Comparison of ENCODE assay signal across 17 cellular contexts in genomic region chr2:85593023-85593422, GRCh38. TPM values are rescaled to one million over a fixed set of nuclear protein-coding genes. Genes with fewer than 3 reads are reported as not detected.
DNase-seq lines count a peak whose midpoint lies in the region; ATAC-seq and TF ChIP-seq lines count a peak whose summit lies in the region.
"Had no signal": no experiment of that assay in that cellular context is flagged by ENCODE, and none has a peak within 500 bp of the region (broad histone marks: within the 10 kb centered on the region; RNA-seq: fewer than 3 reads in every experiment).

No MANE protein-coding gene starts in this region.

- peaks cover 60 to 71% (median 67%) of the 10 kb centered on the region in 4 donors for H3K4me1 ChIP-seq in upper lobe of left lung
- peaks cover 4 to 76% of the 10 kb centered on the region in 2 donors for H3K4me1 ChIP-seq in right atrium auricular region
- H3K4me1 ChIP-seq: BE2C had no signal

- peak overlapping the region; percentile 99 for H3K4me3 Mint-ChIP-seq in activated naive CD4-positive, alpha-beta T cell treated with anti-CD3 and anti-CD28 coated beads, Interleukin-2, amount 10 ng/mL, durations not matched to agents 7 days and 5 days
- peak overlapping the region; percentile 99 for H3K4me3 Mint-ChIP-seq in activated T-helper 1 cell treated with anti-CD3 and anti-CD28 coated beads, Interleukin-12 subunit alpha, Interleukin-12 subunit beta, Interleukin-2, Interleukin-4 antibody, amounts not matched to agents 30 ng/mL and 10 ng/mL and 1 ng/mL, durations not matched to agents 14 hours and 24 hours and 36 hours
- H3K4me3 Mint-ChIP-seq in natural killer cell: peak overlapping the region; percentile 58

- H3K27me3 ChIP-seq in upper lobe of left lung (no peaks in the 10 kb centered on the region), right atrium auricular region (no peaks in the 10 kb centered on the region)
- H3K27me3 ChIP-seq: BE2C, Peyer's patch had no signal

- no peak for TF ChIP-seq CTCF in natural killer cell (IDR thresholded peaks at IDR 0.05)
- TF ChIP-seq CTCF in upper lobe of left lung (IDR thresholded peaks at IDR 0.05): no peak
- no peak for TF ChIP-seq CTCF in right atrium auricular region (IDR thresholded peaks at IDR 0.05)

- CTCF ChIA-PET in activated naive CD4-positive, alpha-beta T cell treated with anti-CD3 and anti-CD28 coated beads, Interleukin-2, amount 10 ng/mL, durations not matched to agents 7 days and 5 days (lab: Charles Lee): interaction anchor here (1.2 kb wide), 1 partner anchor 41 kb away, joined by 3 read pairs; no protein-coding TSS in a partner anchor

- peaks cover 18% of the 10 kb centered on the region for H3K36me3 Mint-ChIP-seq in activated naive CD4-positive, alpha-beta T cell treated with anti-CD3 and anti-CD28 coated beads, Interleukin-2, amount 10 ng/mL, durations not matched to agents 7 days and 5 days
- peaks cover 13 to 16% of the 10 kb centered on the region in 2 donors for H3K36me3 Mint-ChIP-seq in activated naive CD4-positive, alpha-beta T cell treated with anti-CD3 and anti-CD28 coated beads, Interleukin-2, amount 50 U/mL, for 72 hours
- peaks cover 9% of the 10 kb centered on the region for H3K36me3 Mint-ChIP-seq in activated T-helper 1 cell treated with anti-CD3 and anti-CD28 coated beads, Interleukin-12 subunit alpha, Interleukin-12 subunit beta, Interleukin-2, Interleukin-4 antibody, amounts not matched to agents 30 ng/mL and 10 ng/mL and 1 ng/mL, durations not matched to agents 14 hours and 24 hours and 36 hours (ENCODE audit: low read depth)
- no peaks in the 10 kb centered on the region for H3K36me3 Mint-ChIP-seq in natural killer cell

- no peaks in the 10 kb centered on the region for H3K9me3 Mint-ChIP-seq in activated naive CD4-positive, alpha-beta T cell treated with anti-CD3 and anti-CD28 coated beads, Interleukin-2, amount 10 ng/mL, durations not matched to agents 7 days and 5 days
- H3K9me3 Mint-ChIP-seq in activated naive CD4-positive, alpha-beta T cell treated with anti-CD3 and anti-CD28 coated beads, Interleukin-2, amount 50 U/mL, for 72 hours: no peaks in the 10 kb centered on the region
- H3K9me3 Mint-ChIP-seq in activated T-helper 1 cell treated with anti-CD3 and anti-CD28 coated beads, Interleukin-12 subunit alpha, Interleukin-12 subunit beta, Interleukin-2, Interleukin-4 antibody, amounts not matched to agents 30 ng/mL and 10 ng/mL and 1 ng/mL, durations not matched to agents 14 hours and 24 hours and 36 hours: no peaks in the 10 kb centered on the region
- no peaks in the 10 kb centered on the region for H3K9me3 Mint-ChIP-seq in natural killer cell

- intact Hi-C loops in activated T-helper 1 cell treated with anti-CD3 and anti-CD28 coated beads, Interleukin-12 subunit alpha, Interleukin-12 subunit beta, Interleukin-2, Interleukin-4 antibody, amounts not matched to agents 30 ng/mL and 10 ng/mL and 1 ng/mL, durations not matched to agents 14 hours and 24 hours and 36 hours (cut with micrococcal nuclease): no loop called here
- intact Hi-C loops in natural killer cell (cut with micrococcal nuclease): no loop called here

- H3K9me3 ChIP-seq in upper lobe of left lung (no peaks in the 10 kb centered on the region), right atrium auricular region (no peaks in the 10 kb centered on the region)
- H3K9me3 ChIP-seq: BE2C, Peyer's patch had no signal

- 52 to 86% methylated on average over 1 to 3 of the region's 3 CpGs for WGBS in upper lobe of left lung, 2 donors

- H3K27ac ChIP-seq in upper lobe of left lung (peak overlapping the region; percentile 8 to 97 (median 65)), right atrium auricular region (no peak overlapping the region)
- H3K27ac ChIP-seq: Peyer's patch had no signal

- peaks cover 56% of the 10 kb centered on the region for H3K4me1 Mint-ChIP-seq in activated naive CD4-positive, alpha-beta T cell treated with anti-CD3 and anti-CD28 coated beads, Interleukin-2, amount 10 ng/mL, durations not matched to agents 7 days and 5 days
- H3K4me1 Mint-ChIP-seq in activated T-helper 1 cell treated with anti-CD3 and anti-CD28 coated beads, Interleukin-12 subunit alpha, Interleukin-12 subunit beta, Interleukin-2, Interleukin-4 antibody, amounts not matched to agents 30 ng/mL and 10 ng/mL and 1 ng/mL, durations not matched to agents 14 hours and 24 hours and 36 hours (ENCODE audit: low read depth): peaks cover 29% of the 10 kb centered on the region
- H3K4me1 Mint-ChIP-seq in natural killer cell: peaks cover 35 to 47% of the 10 kb centered on the region in 2 donors

- no peak for DNase-seq in activated naive CD4-positive, alpha-beta T cell treated with anti-CD3 and anti-CD28 coated beads, Interleukin-2, amount 10 ng/mL, durations not matched to agents 7 days and 5 days
- no peak for DNase-seq in activated naive CD4-positive, alpha-beta T cell treated with anti-CD3 and anti-CD28 coated beads, Interleukin-2, amount 50 U/mL, for 72 hours (ENCODE audit: low spot score in 2 of 2)
- DNase-seq in activated T-helper 1 cell treated with anti-CD3 and anti-CD28 coated beads, Interleukin-12 subunit alpha, Interleukin-12 subunit beta, Interleukin-2, Interleukin-4 antibody, amounts not matched to agents 30 ng/mL and 10 ng/mL and 1 ng/mL, durations not matched to agents 14 hours and 24 hours and 36 hours (ENCODE audit: low spot score): no peak
- DNase-seq in natural killer cell: no peak
- no peak for DNase-seq in upper lobe of left lung
- DNase-seq in right atrium auricular region (ENCODE audit: low spot score): no peak
- DNase-seq: BE2C, DMS 273 treated with DMSO at 0.1 percent for 48 hours, EL, GOT3, Kasumi-1, NCI-H2029, NCI-H2171 treated with DMSO at 0.1 percent for 48 hours, NCI-H82, Peyer's patch, SHP77 had no signal

- TF ChIP-seq POLR2A in upper lobe of left lung (IDR thresholded peaks at IDR 0.05): no peak

- H3K27me3 Mint-ChIP-seq in activated naive CD4-positive, alpha-beta T cell treated with anti-CD3 and anti-CD28 coated beads, Interleukin-2, amount 10 ng/mL, durations not matched to agents 7 days and 5 days: no peaks in the 10 kb centered on the region
- H3K27me3 Mint-ChIP-seq in activated T-helper 1 cell treated with anti-CD3 and anti-CD28 coated beads, Interleukin-12 subunit alpha, Interleukin-12 subunit beta, Interleukin-2, Interleukin-4 antibody, amounts not matched to agents 30 ng/mL and 10 ng/mL and 1 ng/mL, durations not matched to agents 14 hours and 24 hours and 36 hours (ENCODE audit: insufficient read depth): no peaks in the 10 kb centered on the region
- no peaks in the 10 kb centered on the region for H3K27me3 Mint-ChIP-seq in natural killer cell (ENCODE audit: low read depth in 2 of 2)

- H3K36me3 ChIP-seq in upper lobe of left lung (peaks cover 8 to 20% (median 10%) of the 10 kb centered on the region in 4 donors), right atrium auricular region (peaks cover 8% of the 10 kb centered on the region)
- H3K36me3 ChIP-seq: BE2C had no signal

- H3K4me3 ChIP-seq in upper lobe of left lung: no peak overlapping the region
- no peak overlapping the region for H3K4me3 ChIP-seq in right atrium auricular region
- H3K4me3 ChIP-seq: Peyer's patch had no signal

- no peak overlapping the region for H3K27ac Mint-ChIP-seq in activated naive CD4-positive, alpha-beta T cell treated with anti-CD3 and anti-CD28 coated beads, Interleukin-2, amount 10 ng/mL, durations not matched to agents 7 days and 5 days
- peak overlapping the region in 1 of 2 donors; percentile 3 for H3K27ac Mint-ChIP-seq in activated naive CD4-positive, alpha-beta T cell treated with anti-CD3 and anti-CD28 coated beads, Interleukin-2, amount 50 U/mL, for 72 hours
- H3K27ac Mint-ChIP-seq in activated T-helper 1 cell treated with anti-CD3 and anti-CD28 coated beads, Interleukin-12 subunit alpha, Interleukin-12 subunit beta, Interleukin-2, Interleukin-4 antibody, amounts not matched to agents 30 ng/mL and 10 ng/mL and 1 ng/mL, durations not matched to agents 14 hours and 24 hours and 36 hours: no peak overlapping the region
- H3K27ac Mint-ChIP-seq in natural killer cell: peak overlapping the region in 1 of 2 donors; percentile 60

- ATAC-seq in activated naive CD4-positive, alpha-beta T cell treated with anti-CD3 and anti-CD28 coated beads, Interleukin-2, amount 50 U/mL, for 72 hours: no peak
- no peak for ATAC-seq in natural killer cell
- ATAC-seq in upper lobe of left lung (ENCODE audit: low FRiP score in 2 of 2): no peak
- no peak for ATAC-seq in HG03095 (IDR thresholded peaks at IDR 0.05; ENCODE audit: unreplicated experiment)

- no peak for TF ChIP-seq EP300 in upper lobe of left lung (IDR thresholded peaks at IDR 0.05)

RNA-seq across cellular contexts. Expression of gene RNF181, which starts 2.5 kb away (rescaled TPM):
- 100 to 1,000 TPM; 128 to 163 TPM for total RNA-seq in activated naive CD4-positive, alpha-beta T cell treated with anti-CD3 and anti-CD28 coated beads, Interleukin-2, amount 50 U/mL, for 72 hours
- total RNA-seq in activated T-helper 1 cell treated with anti-CD3 and anti-CD28 coated beads, Interleukin-12 subunit alpha, Interleukin-12 subunit beta, Interleukin-2, Interleukin-4 antibody, amounts not matched to agents 30 ng/mL and 10 ng/mL and 1 ng/mL, durations not matched to agents 14 hours and 24 hours and 36 hours: 111 and 116 TPM in 2 replicates
- total RNA-seq in natural killer cell: 10 to 100 TPM; 65.0 to 75.0 (median 66.7) TPM
- 100 to 1,000 TPM in 4 of 6 donors, 10 to 100 TPM in 2; 81.7 to 164 (median 108) TPM for total RNA-seq in upper lobe of left lung
- total RNA-seq in right atrium auricular region: 100 to 1,000 TPM; 109 to 194 TPM

RNA-seq across cellular contexts. Expression of gene VAMP5, which starts 8.8 kb away (rescaled TPM):
- total RNA-seq in activated naive CD4-positive, alpha-beta T cell treated with anti-CD3 and anti-CD28 coated beads, Interleukin-2, amount 50 U/mL, for 72 hours: 10 to 100 TPM; 50.6 to 68.0 TPM
- 31.7 and 40.0 TPM in 2 replicates for total RNA-seq in activated T-helper 1 cell treated with anti-CD3 and anti-CD28 coated beads, Interleukin-12 subunit alpha, Interleukin-12 subunit beta, Interleukin-2, Interleukin-4 antibody, amounts not matched to agents 30 ng/mL and 10 ng/mL and 1 ng/mL, durations not matched to agents 14 hours and 24 hours and 36 hours
- total RNA-seq in natural killer cell (10 to 100 TPM; 35.0 to 50.7 (median 36.7) TPM), upper lobe of left lung (100 to 1,000 TPM in 1 of 6 donors, 10 to 100 TPM in 5; 20.5 to 105 (median 44.0) TPM), right atrium auricular region (10 to 100 TPM; 37.2 to 61.7 TPM)

RNA-seq across cellular contexts. Expression of gene TMEM150A, which starts 9.5 kb away (rescaled TPM):
- 1 to 10 TPM in 1 of 2 donors, under 1 TPM in 1; 0.91 to 3.1 TPM for total RNA-seq in activated naive CD4-positive, alpha-beta T cell treated with anti-CD3 and anti-CD28 coated beads, Interleukin-2, amount 50 U/mL, for 72 hours
- 7.0 and 8.9 TPM in 2 replicates for total RNA-seq in activated T-helper 1 cell treated with anti-CD3 and anti-CD28 coated beads, Interleukin-12 subunit alpha, Interleukin-12 subunit beta, Interleukin-2, Interleukin-4 antibody, amounts not matched to agents 30 ng/mL and 10 ng/mL and 1 ng/mL, durations not matched to agents 14 hours and 24 hours and 36 hours
- total RNA-seq in natural killer cell (10 to 100 TPM; 10.4 to 13.3 (median 10.9) TPM), upper lobe of left lung (10 to 100 TPM; 18.9 to 45.8 (median 32.0) TPM), right atrium auricular region (10 to 100 TPM; 15.8 to 21.7 TPM)

RNA-seq across cellular contexts. Expression of gene VAMP8, which starts 15.6 kb away (rescaled TPM):
- 100 to 1,000 TPM; 119 to 135 TPM for total RNA-seq in activated naive CD4-positive, alpha-beta T cell treated with anti-CD3 and anti-CD28 coated beads, Interleukin-2, amount 50 U/mL, for 72 hours
- total RNA-seq in activated T-helper 1 cell treated with anti-CD3 and anti-CD28 coated beads, Interleukin-12 subunit alpha, Interleukin-12 subunit beta, Interleukin-2, Interleukin-4 antibody, amounts not matched to agents 30 ng/mL and 10 ng/mL and 1 ng/mL, durations not matched to agents 14 hours and 24 hours and 36 hours: 86.1 and 89.6 TPM in 2 replicates
- total RNA-seq in natural killer cell: 100 to 1,000 TPM; 105 to 116 (median 111) TPM
- total RNA-seq in upper lobe of left lung: 100 to 1,000 TPM in 4 of 6 donors, 10 to 100 TPM in 2; 62.8 to 289 (median 154) TPM
- 10 to 100 TPM; 11.9 to 26.1 TPM for total RNA-seq in right atrium auricular region

RNA-seq across cellular contexts. Expression of gene C2orf68, which starts 18.8 kb away (rescaled TPM):
- 10 to 100 TPM; 28.8 to 38.9 TPM for total RNA-seq in activated naive CD4-positive, alpha-beta T cell treated with anti-CD3 and anti-CD28 coated beads, Interleukin-2, amount 50 U/mL, for 72 hours
- total RNA-seq in activated T-helper 1 cell treated with anti-CD3 and anti-CD28 coated beads, Interleukin-12 subunit alpha, Interleukin-12 subunit beta, Interleukin-2, Interleukin-4 antibody, amounts not matched to agents 30 ng/mL and 10 ng/mL and 1 ng/mL, durations not matched to agents 14 hours and 24 hours and 36 hours: 36.3 and 36.7 TPM in 2 replicates
- total RNA-seq in natural killer cell (10 to 100 TPM; 36.4 to 60.8 (median 48.4) TPM), upper lobe of left lung (10 to 100 TPM; 24.6 to 46.1 (median 34.0) TPM), right atrium auricular region (10 to 100 TPM in 1 of 2 donors, 1 to 10 TPM in 1; 8.9 to 11.1 TPM)

Comparison
In these comparisons a context has a peak if more than half of its experiments do, and no peak if none do; other contexts are left out.
1. H3K27ac ChIP-seq: peak in upper lobe of left lung (4 of 4); none in right atrium auricular region (0 of 2).
2. Peak in every context shown above with its lines, with median percentiles within 50 percentile points of each other: H3K4me3 Mint-ChIP-seq.